ENCODE assay signal across 14 cellular contexts in genomic region chr3:129554356-129555120, GRCh38. TPM values are rescaled to one million over a fixed set of nuclear protein-coding genes. Genes with fewer than 3 reads are reported as not detected.
DNase-seq lines count a peak whose midpoint lies in the region; ATAC-seq and TF ChIP-seq lines count a peak whose summit lies in the region.
"Had no signal": no experiment of that assay in that cellular context is flagged by ENCODE, and none has a peak within 500 bp of the region (broad histone marks: within the 10 kb centered on the region; RNA-seq: fewer than 3 reads in every experiment).

No MANE protein-coding gene starts in this region.

- H3K27me3 Mint-ChIP-seq in progenitor cell of endocrine pancreas: peaks cover 22% of the 10 kb centered on the region

- H3K9me3 Mint-ChIP-seq in stimulated activated effector memory CD8-positive, alpha-beta T cell treated with anti-CD3 and anti-CD28 coated beads, Interleukin-12 subunit alpha, Interleukin-12 subunit beta, amount 100 ng/mL, for 72 hours: no peaks in the 10 kb centered on the region
- no peaks in the 10 kb centered on the region for H3K9me3 Mint-ChIP-seq in progenitor cell of endocrine pancreas (ENCODE audit: low read depth)
- H3K9me3 Mint-ChIP-seq: activated CD4-positive, alpha-beta T cell treated with anti-CD3 and anti-CD28 coated beads, Interleukin-2, amount 10 ng/mL, durations not matched to agents 7 days and 5 days; activated naive CD4-positive, alpha-beta T cell treated with anti-CD3 and anti-CD28 coated beads, Interleukin-2, amount 10 ng/mL, durations not matched to agents 7 days and 5 days had no signal

- no peak for TF ChIP-seq POLR2A in gastroesophageal sphincter (IDR thresholded peaks at IDR 0.05)

- H3K36me3 ChIP-seq in SJSA1: peaks cover 49% of the 10 kb centered on the region
- H3K36me3 ChIP-seq in gastroesophageal sphincter: peaks cover 0 to 42% of the 10 kb centered on the region in 2 donors

- H3K4me3 Mint-ChIP-seq in stimulated activated effector memory CD8-positive, alpha-beta T cell treated with anti-CD3 and anti-CD28 coated beads, Interleukin-12 subunit alpha, Interleukin-12 subunit beta, amount 100 ng/mL, for 72 hours: peak overlapping the region; percentile 11
- H3K4me3 Mint-ChIP-seq in progenitor cell of endocrine pancreas (ENCODE audit: low read depth): no peak overlapping the region
- H3K4me3 Mint-ChIP-seq: activated CD4-positive, alpha-beta T cell treated with anti-CD3 and anti-CD28 coated beads, Interleukin-2, amount 10 ng/mL, durations not matched to agents 7 days and 5 days; activated naive CD4-positive, alpha-beta T cell treated with anti-CD3 and anti-CD28 coated beads, Interleukin-2, amount 10 ng/mL, durations not matched to agents 7 days and 5 days had no signal

- peaks cover 51% of the 10 kb centered on the region for H3K4me1 Mint-ChIP-seq in stimulated activated effector memory CD8-positive, alpha-beta T cell treated with anti-CD3 and anti-CD28 coated beads, Interleukin-12 subunit alpha, Interleukin-12 subunit beta, amount 100 ng/mL, for 72 hours
- H3K4me1 Mint-ChIP-seq in progenitor cell of endocrine pancreas (ENCODE audit: low read depth): no peaks in the 10 kb centered on the region

- H3K27ac ChIP-seq in SJSA1: peak overlapping the region; percentile 32
- peak overlapping the region in 3 of 4 donors; percentile 4 to 24 (median 9) for H3K27ac ChIP-seq in gastroesophageal sphincter
- H3K27ac ChIP-seq: 22Rv1 had no signal

- H3K9me3 ChIP-seq in SJSA1 (replicated peaks): no peaks in the 10 kb centered on the region
- no peaks in the 10 kb centered on the region for H3K9me3 ChIP-seq in gastroesophageal sphincter

- TF ChIP-seq EP300 in gastroesophageal sphincter (IDR thresholded peaks at IDR 0.05): no peak

- DNase-seq in DMS 273 (lab: John Stamatoyannopoulos, UW; ENCODE audit: unreplicated experiment) (peak; percentile 47), DMS 273 treated with DMSO at 0.1 percent for 48 hours (lab: John Stamatoyannopoulos, UW) (no peak), SJSA1 (ENCODE audit: low read depth in 1 of 2, low spot score in 2 of 2) (peak; percentile 71 to 86), NCI-H1417 treated with DMSO at 0.1 percent for 48 hours (lab: John Stamatoyannopoulos, UW) (no peak), progenitor cell of endocrine pancreas (ENCODE audit: low spot score, unreplicated experiment) (no peak)
- no peak for DNase-seq in stimulated activated effector memory CD8-positive, alpha-beta T cell treated with anti-CD3 and anti-CD28 coated beads, Interleukin-12 subunit alpha, Interleukin-12 subunit beta, amount 100 ng/mL, for 72 hours (ENCODE audit: low spot score in 2 of 2)
- DNase-seq: activated naive CD4-positive, alpha-beta T cell treated with anti-CD3 and anti-CD28 coated beads, Interleukin-2, amount 10 ng/mL, durations not matched to agents 7 days and 5 days; effector CD8-positive, alpha-beta T cell; NCI-H2107 had no signal

- H3K27me3 ChIP-seq in SJSA1 (replicated peaks) (no peaks in the 10 kb centered on the region), gastroesophageal sphincter (no peaks in the 10 kb centered on the region)

- 36 to 70% methylated on average over 2 to 5 of the region's 12 CpGs for WGBS in gastroesophageal sphincter (ENCODE audit: low coverage in 1 of 2), 2 donors

- no peak for TF ChIP-seq CTCF in gastroesophageal sphincter (IDR thresholded peaks at IDR 0.05)
- TF ChIP-seq CTCF in progenitor cell of endocrine pancreas (IDR thresholded peaks at IDR 0.05; ENCODE audit: unreplicated experiment): no peak

- no peak overlapping the region for H3K4me3 ChIP-seq in SJSA1
- H3K4me3 ChIP-seq in gastroesophageal sphincter: no peak overlapping the region

- ATAC-seq in gastroesophageal sphincter (no peak), HG03442 (IDR thresholded peaks at IDR 0.05; ENCODE audit: unreplicated experiment) (no peak)
- no peak for ATAC-seq in stimulated activated effector memory CD8-positive, alpha-beta T cell treated with anti-CD3 and anti-CD28 coated beads, Interleukin-12 subunit alpha, Interleukin-12 subunit beta, amount 100 ng/mL, for 72 hours

- H3K4me1 ChIP-seq in SJSA1 (replicated peaks) (peaks cover 55% of the 10 kb centered on the region), gastroesophageal sphincter (peaks cover 0 to 60% (median 11%) of the 10 kb centered on the region in 3 donors)

- peak overlapping the region; percentile 65 for H3K27ac Mint-ChIP-seq in stimulated activated effector memory CD8-positive, alpha-beta T cell treated with anti-CD3 and anti-CD28 coated beads, Interleukin-12 subunit alpha, Interleukin-12 subunit beta, amount 100 ng/mL, for 72 hours
- no peak overlapping the region for H3K27ac Mint-ChIP-seq in progenitor cell of endocrine pancreas
- H3K27ac Mint-ChIP-seq: activated CD4-positive, alpha-beta T cell treated with anti-CD3 and anti-CD28 coated beads, Interleukin-2, amount 10 ng/mL, durations not matched to agents 7 days and 5 days; activated naive CD4-positive, alpha-beta T cell treated with anti-CD3 and anti-CD28 coated beads, Interleukin-2, amount 10 ng/mL, durations not matched to agents 7 days and 5 days had no signal

- H3K36me3 Mint-ChIP-seq in stimulated activated effector memory CD8-positive, alpha-beta T cell treated with anti-CD3 and anti-CD28 coated beads, Interleukin-12 subunit alpha, Interleukin-12 subunit beta, amount 100 ng/mL, for 72 hours: peaks cover 14% of the 10 kb centered on the region
- no peaks in the 10 kb centered on the region for H3K36me3 Mint-ChIP-seq in progenitor cell of endocrine pancreas (ENCODE audit: insufficient read depth)
- H3K36me3 Mint-ChIP-seq: activated naive CD4-positive, alpha-beta T cell treated with anti-CD3 and anti-CD28 coated beads, Interleukin-2, amount 10 ng/mL, durations not matched to agents 7 days and 5 days had no signal

RNA-seq across cellular contexts. Expression of gene H1-8, which starts 11.6 kb away (rescaled TPM):
- total RNA-seq in SJSA1 (2014; rRNA removed; shearing (Covaris generic)): not detected in 2 replicates
- not detected for total RNA-seq in gastroesophageal sphincter
- total RNA-seq in progenitor cell of endocrine pancreas: not detected in 2 replicates
- total RNA-seq: activated CD4-positive, alpha-beta T cell treated with anti-CD3 and anti-CD28 coated beads, Interleukin-2, amount 10 ng/mL, durations not matched to agents 7 days and 5 days; SK-MEL-5 had no signal

RNA-seq across cellular contexts. Expression of gene RHO, which starts 26.1 kb away (rescaled TPM):
- not detected in 2 replicates for total RNA-seq in SJSA1 (2014; rRNA removed; shearing (Covaris generic))
- not detected for total RNA-seq in gastroesophageal sphincter
- 0.10 TPM in 1 of 2 replicates, not detected in the other for total RNA-seq in progenitor cell of endocrine pancreas
- total RNA-seq: activated CD4-positive, alpha-beta T cell treated with anti-CD3 and anti-CD28 coated beads, Interleukin-2, amount 10 ng/mL, durations not matched to agents 7 days and 5 days; SK-MEL-5 had no signal

RNA-seq across cellular contexts. Expression of gene PLXND1, which starts 51.9 kb away (rescaled TPM):
- total RNA-seq in SJSA1 (2014; rRNA removed; shearing (Covaris generic)): 80.1 and 91.6 TPM in 2 replicates
- total RNA-seq in gastroesophageal sphincter (10 to 100 TPM; 45.0 to 77.9 (median 61.5) TPM), progenitor cell of endocrine pancreas (17.6 and 18.0 TPM in 2 replicates)

Comparison
In these comparisons a context has a peak if more than half of its experiments do, and no peak if none do; other contexts are left out.
1. DNase-seq: peak in DMS 273 (single experiment) and SJSA1 (2 of 2); none in DMS 273 treated with DMSO at 0.1 percent for 48 hours (single experiment), stimulated activated effector memory CD8-positive, alpha-beta T cell treated with anti-CD3 and anti-CD28 coated beads, Interleukin-12 subunit alpha, Interleukin-12 subunit beta, amount 100 ng/mL, for 72 hours (0 of 2), NCI-H1417 treated with DMSO at 0.1 percent for 48 hours (single experiment) and progenitor cell of endocrine pancreas (single experiment).